Comparison of ENCODE assay signal across 2 cellular contexts in the genomic region with DNA sequence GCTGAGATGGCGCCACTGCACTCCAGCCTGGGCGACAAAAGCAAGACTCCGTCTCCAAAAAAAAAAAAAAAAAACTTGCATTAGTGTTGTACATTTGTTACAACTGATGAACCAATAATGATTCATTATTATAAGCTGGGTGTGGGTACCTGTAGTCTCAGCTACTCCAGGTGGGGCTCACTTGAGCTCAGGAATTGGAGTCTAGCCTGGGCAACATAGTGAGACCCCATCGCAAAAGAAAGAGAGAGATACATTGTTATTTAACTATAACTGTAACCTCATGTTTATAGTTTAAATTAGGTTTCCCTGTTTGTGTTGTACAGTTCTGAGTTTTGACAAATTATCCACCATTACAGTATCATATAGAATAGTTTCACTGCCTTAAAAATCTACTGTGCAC.
TF ChIP-seq lines count a peak whose summit lies in the region.

No MANE protein-coding gene starts in this region.

TF ChIP-seq in HepG2, 621 proteins besides CTCF, POLR2A, EP300 and RAD21 (continued from another document):
- TF ChIP-seq HNF4A (CRISPR knock-in tag; IDR thresholded peaks at IDR 0.05), result no peak
- no peak for TF ChIP-seq BRCA1 (CRISPR knock-in tag; IDR thresholded peaks at IDR 0.05)
- TF ChIP-seq ZNF121 (CRISPR knock-in tag; IDR thresholded peaks at IDR 0.05), result peak; percentile 72
- TF ChIP-seq, protein P1, sequence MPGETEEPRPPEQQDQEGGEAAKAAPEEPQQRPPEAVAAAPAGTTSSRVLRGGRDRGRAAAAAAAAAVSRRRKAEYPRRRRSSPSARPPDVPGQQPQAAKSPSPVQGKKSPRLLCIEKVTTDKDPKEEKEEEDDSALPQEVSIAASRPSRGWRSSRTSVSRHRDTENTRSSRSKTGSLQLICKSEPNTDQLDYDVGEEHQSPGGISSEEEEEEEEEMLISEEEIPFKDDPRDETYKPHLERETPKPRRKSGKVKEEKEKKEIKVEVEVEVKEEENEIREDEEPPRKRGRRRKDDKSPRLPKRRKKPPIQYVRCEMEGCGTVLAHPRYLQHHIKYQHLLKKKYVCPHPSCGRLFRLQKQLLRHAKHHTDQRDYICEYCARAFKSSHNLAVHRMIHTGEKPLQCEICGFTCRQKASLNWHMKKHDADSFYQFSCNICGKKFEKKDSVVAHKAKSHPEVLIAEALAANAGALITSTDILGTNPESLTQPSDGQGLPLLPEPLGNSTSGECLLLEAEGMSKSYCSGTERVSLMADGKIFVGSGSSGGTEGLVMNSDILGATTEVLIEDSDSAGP (CRISPR knock-in tag; IDR thresholded peaks at IDR 0.05; ENCODE audit: borderline replicate concordance), result no peak
- no peak for TF ChIP-seq ZKSCAN1 (IDR thresholded peaks at IDR 0.05; ENCODE audit: low read length)
TF ChIP-seq in HepG2: peak in this region for 1.

TF ChIP-seq in WTC11, 78 proteins besides CTCF, POLR2A, EP300 and RAD21 (continued from another document):
- TF ChIP-seq ZNF121 (CRISPR knock-in tag; IDR thresholded peaks at IDR 0.05), result peak; percentile 81; the same call in 1 of the 2 replicates
- no peak for TF ChIP-seq GTF2I (CRISPR knock-in tag; conservative IDR thresholded peaks at IDR 0.05)
TF ChIP-seq in WTC11: peak in this region for 1.
